In genomic region chr2:126446106-126446695, GRCh38 we compare ENCODE assay signal across 2 cellular contexts.
TF ChIP-seq lines count a peak whose summit lies in the region.

No MANE protein-coding gene starts in this region.

TF ChIP-seq in HepG2, 621 proteins besides CTCF, POLR2A, EP300 and RAD21:
- no peak for TF ChIP-seq ELF3 (CRISPR knock-in tag; IDR thresholded peaks at IDR 0.05)

TF ChIP-seq in GM23338, 12 proteins besides CTCF, POLR2A, EP300 and RAD21:
- TF ChIP-seq EZH2phosphoT487 (IDR thresholded peaks at IDR 0.05; ENCODE audit: unreplicated experiment) (no peak), REST (IDR thresholded peaks at IDR 0.05; ENCODE audit: unreplicated experiment) (no peak), ZNF331 (CRISPR knock-in tag; IDR thresholded peaks at IDR 0.05; ENCODE audit: low read depth) (no peak), NANOG (IDR thresholded peaks at IDR 0.05; ENCODE audit: borderline replicate concordance) (no peak), EZH2 (IDR thresholded peaks at IDR 0.05; ENCODE audit: low read depth, unreplicated experiment) (no peak), POLR2AphosphoS5 (IDR thresholded peaks at IDR 0.05; ENCODE audit: low read depth) (no peak), JUNB (IDR thresholded peaks at IDR 0.05; ENCODE audit: unreplicated experiment) (no peak), CREB1 (CRISPR knock-in tag; IDR thresholded peaks at IDR 0.05; ENCODE audit: low read depth) (no peak), ETS1 (IDR thresholded peaks at IDR 0.05) (no peak), ZNF462 (CRISPR knock-in tag; IDR thresholded peaks at IDR 0.05) (no peak), STAT1 (IDR thresholded peaks at IDR 0.05; ENCODE audit: unreplicated experiment) (no peak), ZNF114 (CRISPR knock-in tag; IDR thresholded peaks at IDR 0.05) (no peak)
